8 cellular contexts compared by ENCODE assay signal in genomic region chr10:610642-611305, GRCh38.
DNase-seq lines count a peak whose midpoint lies in the region; FAIRE-seq and TF ChIP-seq lines count a peak whose summit lies in the region.
"Not testable (repeated sequence)": the region's sequence is repeated elsewhere in the genome, so short reads cannot be mapped to it uniquely, and the experiment has no call there.

No MANE protein-coding gene starts in this region.

- H3K4me1 Mint-ChIP-seq in Caco-2 (ENCODE audit: low read depth, unreplicated experiment) (peaks cover 31% of the 10 kb centered on the region), neural progenitor cell (peaks cover 73% of the 10 kb centered on the region)
- H3K4me1 Mint-ChIP-seq in stimulated activated naive CD8-positive, alpha-beta T cell treated with anti-CD3 and anti-CD28 coated beads, Interleukin-15, Interleukin-2, amounts not matched to agents 100 ng/mL and 50 ng/mL, for 24 hours (ENCODE audit: low read depth): peaks cover 29% of the 10 kb centered on the region

- FAIRE-seq in RCC 7860 (lab: Jason Lieb, UNC): peak; percentile 97

- BruUV-seq in Caco-2 (replicated peaks; lab: Mats Ljungman, UMichigan): not testable (repeated sequence)

- peaks cover 64% of the 10 kb centered on the region for H4K20me1 ChIP-seq in neural progenitor cell (ENCODE audit: low read depth)

- H3K79me2 ChIP-seq in neural progenitor cell (ENCODE audit: low read depth): peaks cover 56% of the 10 kb centered on the region

- not testable (repeated sequence) for H3K36me3 ChIP-seq in Caco-2 (ENCODE audit: control insufficient read depth, insufficient read depth, low read length); neural progenitor cell

- not testable (repeated sequence) for H2AFZ ChIP-seq in neural progenitor cell (replicated peaks)

- intact Hi-C loops in Caco-2 (cut with micrococcal nuclease; ENCODE audit: unreplicated experiment): not testable (repeated sequence)

- H3F3A ChIP-seq in neural progenitor cell (ENCODE audit: low read depth): peaks cover 39% of the 10 kb centered on the region

- peak overlapping the region; percentile 2 for H3K4me2 ChIP-seq in neural progenitor cell

- CTCF ChIA-PET in Caco-2 (lab: Charles Lee): not testable (repeated sequence)

- not testable (repeated sequence) for H3K4me3 ChIP-seq in Caco-2 (ENCODE audit: low read depth, low read length); fibroblast of the aortic adventitia (ENCODE audit: low read depth, low read length); neural progenitor cell

- H3K4me1 ChIP-seq in Caco-2: peaks cover 19% of the 10 kb centered on the region
- H3K4me1 ChIP-seq in neural progenitor cell: peaks cover 41% of the 10 kb centered on the region

- H3K36me3 Mint-ChIP-seq in Caco-2 (ENCODE audit: insufficient read depth, unreplicated experiment); stimulated activated naive CD8-positive, alpha-beta T cell treated with anti-CD3 and anti-CD28 coated beads, Interleukin-15, Interleukin-2, amounts not matched to agents 100 ng/mL and 50 ng/mL, for 24 hours (ENCODE audit: low read depth): not testable (repeated sequence)
- H3K36me3 Mint-ChIP-seq in neural progenitor cell: peaks cover 10% of the 10 kb centered on the region

- peak overlapping the region; percentile 15 for H3K27ac Mint-ChIP-seq in Caco-2 (ENCODE audit: unreplicated experiment)
- H3K27ac Mint-ChIP-seq in neural progenitor cell: peak overlapping the region; percentile 18
- peak overlapping the region; percentile 56 for H3K27ac Mint-ChIP-seq in stimulated activated naive CD8-positive, alpha-beta T cell treated with anti-CD3 and anti-CD28 coated beads, Interleukin-15, Interleukin-2, amounts not matched to agents 100 ng/mL and 50 ng/mL, for 24 hours

- H3K9me3 ChIP-seq in Caco-2; neural progenitor cell (ENCODE audit: low read depth): not testable (repeated sequence)

- H3K27me3 ChIP-seq in Caco-2 (replicated peaks; ENCODE audit: control insufficient read depth, insufficient read depth, low read length); neural progenitor cell: not testable (repeated sequence)

- POLR2A ChIA-PET in Caco-2 (lab: Charles Lee): not testable (repeated sequence)

- H3K9ac ChIP-seq in neural progenitor cell: not testable (repeated sequence)

- not testable (repeated sequence) for H3K27me3 Mint-ChIP-seq in Caco-2 (ENCODE audit: insufficient read depth, unreplicated experiment); neural progenitor cell (ENCODE audit: insufficient read depth, low read depth); stimulated activated naive CD8-positive, alpha-beta T cell treated with anti-CD3 and anti-CD28 coated beads, Interleukin-15, Interleukin-2, amounts not matched to agents 100 ng/mL and 50 ng/mL, for 24 hours

- peak overlapping the region; percentile 65 for H3K27ac ChIP-seq in neural progenitor cell

- not testable (repeated sequence) for H3K4me3 Mint-ChIP-seq in Caco-2 (ENCODE audit: unreplicated experiment); neural progenitor cell; stimulated activated naive CD8-positive, alpha-beta T cell treated with anti-CD3 and anti-CD28 coated beads, Interleukin-15, Interleukin-2, amounts not matched to agents 100 ng/mL and 50 ng/mL, for 24 hours

- H3K9me3 Mint-ChIP-seq in Caco-2 (ENCODE audit: unreplicated experiment); neural progenitor cell; stimulated activated naive CD8-positive, alpha-beta T cell treated with anti-CD3 and anti-CD28 coated beads, Interleukin-15, Interleukin-2, amounts not matched to agents 100 ng/mL and 50 ng/mL, for 24 hours: not testable (repeated sequence)

- TF ChIP-seq CTCF in Caco-2 (IDR thresholded peaks at IDR 0.05; ENCODE audit: insufficient read depth in 1 of 2, low read depth in 1 of 2, low read length in 1 of 2, severe bottlenecking in 1 of 2, unreplicated experiment in 1 of 2); fibroblast of the aortic adventitia (IDR thresholded peaks at IDR 0.05; ENCODE audit: insufficient read depth, low read length); neural progenitor cell (IDR thresholded peaks at IDR 0.05): not testable (repeated sequence)

- not testable (repeated sequence) for DNase-seq in Caco-2; neural progenitor cell (ENCODE audit: low spot score)
- DNase-seq in RCC 7860 (ENCODE audit: low spot score) (peak; percentile 89), amniotic epithelial cell (ENCODE audit: low read depth) (peak; percentile 80), fibroblast of the aortic adventitia (ENCODE audit: low read depth) (peak; percentile 70)
- peak; percentile 24 for DNase-seq in activated CD8-positive, alpha-beta memory T cell treated with anti-CD3 and anti-CD28 coated beads, Interleukin-2, amount 50 U/mL, for 24 hours (ENCODE audit: extremely low read depth)
- peak; percentile 52 for DNase-seq in stimulated activated CD4-positive, alpha-beta T cell treated with anti-CD3 and anti-CD28 coated beads, Interleukin-2, amount 100 ng/mL, for 4 hours (ENCODE audit: low read depth)
